1 cellular context compared by ENCODE assay signal in the genomic region with DNA sequence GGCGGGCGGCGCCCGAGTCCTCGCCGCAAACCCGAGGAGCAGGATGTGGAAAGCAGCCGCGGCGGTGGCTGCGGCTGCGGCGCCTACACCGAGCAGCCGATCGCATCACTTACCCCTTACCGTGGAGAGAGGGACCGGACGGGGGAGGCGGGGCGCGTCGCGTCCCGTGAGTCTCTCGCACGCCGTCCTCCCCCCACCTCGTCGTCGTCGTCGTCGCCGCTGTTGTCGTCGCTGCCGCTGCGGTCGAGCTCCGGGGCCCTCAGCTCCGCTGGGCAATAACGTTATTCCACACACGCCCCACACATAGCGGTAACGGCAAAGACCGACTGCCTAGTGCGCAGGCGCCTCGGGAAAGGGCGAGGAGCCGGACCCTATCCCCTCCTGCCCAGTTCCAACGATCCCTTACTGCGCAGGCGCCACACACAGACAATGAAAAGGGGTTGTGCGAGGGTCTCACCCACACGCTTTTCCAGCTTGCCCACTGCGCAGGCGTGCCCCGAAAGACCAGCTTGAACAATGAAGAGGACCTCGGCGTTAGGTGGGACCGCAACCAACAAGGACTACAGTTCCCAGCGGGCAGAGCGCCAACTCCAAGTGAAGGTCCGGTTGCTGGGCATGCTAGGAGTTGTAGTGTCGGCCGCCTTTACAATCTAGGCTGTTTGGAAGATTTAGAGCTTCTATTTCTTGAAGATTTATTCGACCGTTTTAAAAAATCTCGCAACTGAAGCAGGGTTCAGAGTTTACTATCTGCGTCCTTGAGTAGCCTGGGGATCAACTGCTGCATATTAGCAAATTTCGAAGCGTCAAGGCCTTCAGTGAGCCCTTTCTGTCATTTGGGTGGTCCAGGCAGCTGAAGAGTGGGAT.
TF ChIP-seq lines count a peak whose summit lies in the region.

A gene (minus strand): TSS at position 355 of the 864 bp plus-strand sequence. CDS start 30,001 bp downstream, outside the sequence.

TF ChIP-seq in K562, 482 proteins besides CTCF, POLR2A, EP300 and RAD21 (continued from another document and continues in another):
- TF ChIP-seq SNIP1 (IDR thresholded peaks at IDR 0.05; ENCODE audit: low read depth) (no peak), ZNF184 (CRISPR knock-in tag; IDR thresholded peaks at IDR 0.05) (no peak), ZNF586 (CRISPR knock-in tag; conservative IDR thresholded peaks at IDR 0.05) (0 out of 2 replicates have a peak, but pooled peaks have one; percentile 35), ARID2 (IDR thresholded peaks at IDR 0.05) (no peak), ZNF41 (CRISPR knock-in tag; conservative IDR thresholded peaks at IDR 0.05) (0 out of 2 replicates have a peak, but pooled peaks have one; percentile 45), KHSRP (IDR thresholded peaks at IDR 0.05) (no peak), LCOR (CRISPR knock-in tag; IDR thresholded peaks at IDR 0.05) (0 out of 2 replicates have a peak, but pooled peaks have one; percentile 17), GTF2A2 (tag; IDR thresholded peaks at IDR 0.05) (no peak), HLTF (IDR thresholded peaks at IDR 0.05) (no peak), YY1 (IDR thresholded peaks at IDR 0.05; ENCODE audit: borderline replicate concordance in 1 of 3, control insufficient read depth in 1 of 3, extremely low read depth in 1 of 3, insufficient read depth in 3 of 3, insufficient read length in 1 of 3, insufficient replicate concordance in 2 of 3, low read depth in 1 of 3, low read length in 2 of 3) (peak in 1 of 3 experiments; percentile 51), SMAD4 (CRISPR knock-in tag; conservative IDR thresholded peaks at IDR 0.05) (peak; percentile 68), HNRNPUL1 (IDR thresholded peaks at IDR 0.05; ENCODE audit: low read length) (no peak), ZNF584 (CRISPR knock-in tag; IDR thresholded peaks at IDR 0.05; ENCODE audit: low read depth) (no peak; the same call in 1 of the 2 replicates), ZNF3 (CRISPR knock-in tag; IDR thresholded peaks at IDR 0.05) (no peak), ZNF217 (CRISPR knock-in tag; IDR thresholded peaks at IDR 0.05) (no peak), EHMT2 (IDR thresholded peaks at IDR 0.05) (no peak), MEF2A (IDR thresholded peaks at IDR 0.05; ENCODE audit: control insufficient read depth, low read depth, low read length) (no peak), NR2C1 (IDR thresholded peaks at IDR 0.05) (peak; percentile 55; the same call in 1 of the 2 replicates), NR2C1 (tag; IDR thresholded peaks at IDR 0.05) (peak; percentile 80), RBM34 (IDR thresholded peaks at IDR 0.05; ENCODE audit: borderline replicate concordance, insufficient read depth, low read length) (no peak), NEUROD1 (IDR thresholded peaks at IDR 0.05; ENCODE audit: borderline replicate concordance, low read depth, low read length, partially characterized antibody) (no peak), ZNF583 (CRISPR knock-in tag; IDR thresholded peaks at IDR 0.05) (no peak; the same call in 1 of the 2 replicates), NFYB (IDR thresholded peaks at IDR 0.05; ENCODE audit: extremely low read depth, insufficient read length) (no peak), FIP1L1 (IDR thresholded peaks at IDR 0.05; ENCODE audit: low read depth, low read length, poor library complexity, severe bottlenecking) (peak; percentile 84), ETS2 (tag; IDR thresholded peaks at IDR 0.05; ENCODE audit: borderline replicate concordance, poor library complexity, severe bottlenecking) (no peak), ZBTB8A (IDR thresholded peaks at IDR 0.05; ENCODE audit: partially characterized antibody) (no peak), CEBPB (tag; IDR thresholded peaks at IDR 0.05) (no peak), DNMT1 (IDR thresholded peaks at IDR 0.05) (no peak), POLR2H (tag; IDR thresholded peaks at IDR 0.05; ENCODE audit: low read depth) (0 out of 2 replicates have a peak, but pooled peaks have one; percentile 2), HMG20B (CRISPR knock-in tag; IDR thresholded peaks at IDR 0.05) (no peak; the same call in 1 of the 2 replicates), HSF4 (CRISPR knock-in tag; IDR thresholded peaks at IDR 0.05; ENCODE audit: borderline replicate concordance) (no peak), SMAD3 (CRISPR knock-in tag; conservative IDR thresholded peaks at IDR 0.05) (peak; percentile 70; the same call in 1 of the 2 replicates), ZNF696 (CRISPR knock-in tag; conservative IDR thresholded peaks at IDR 0.05) (no peak), TAF7 (tag; IDR thresholded peaks at IDR 0.05) (peak; percentile 9; the same call in 1 of the 2 replicates), KDM2B (CRISPR knock-in tag; IDR thresholded peaks at IDR 0.05) (peak; percentile 81; the same call in 1 of the 2 replicates), POLR3A (IDR thresholded peaks at IDR 0.05; ENCODE audit: borderline replicate concordance, extremely low read depth, insufficient read depth, insufficient read length) (no peak), PTTG1 (tag; IDR thresholded peaks at IDR 0.05; ENCODE audit: low read depth) (no peak), BRF1 (IDR thresholded peaks at IDR 0.05; ENCODE audit: borderline replicate concordance, extremely low read depth, insufficient read length) (no peak), HNRNPH1 (optimal IDR thresholded peaks at IDR 0.05; ENCODE audit: low read depth, low read length) (no peak), RBM39 (optimal IDR thresholded peaks at IDR 0.05; ENCODE audit: low read depth, low read length) (no peak), ZNF174 (CRISPR knock-in tag; IDR thresholded peaks at IDR 0.05) (no peak), MCM3 (IDR thresholded peaks at IDR 0.05) (no peak), CHD1 (IDR thresholded peaks at IDR 0.05; ENCODE audit: low read length) (no peak), ZNF146 (CRISPR knock-in tag; IDR thresholded peaks at IDR 0.05; ENCODE audit: unreplicated experiment) (no peak)
- TF ChIP-seq, protein P1, sequence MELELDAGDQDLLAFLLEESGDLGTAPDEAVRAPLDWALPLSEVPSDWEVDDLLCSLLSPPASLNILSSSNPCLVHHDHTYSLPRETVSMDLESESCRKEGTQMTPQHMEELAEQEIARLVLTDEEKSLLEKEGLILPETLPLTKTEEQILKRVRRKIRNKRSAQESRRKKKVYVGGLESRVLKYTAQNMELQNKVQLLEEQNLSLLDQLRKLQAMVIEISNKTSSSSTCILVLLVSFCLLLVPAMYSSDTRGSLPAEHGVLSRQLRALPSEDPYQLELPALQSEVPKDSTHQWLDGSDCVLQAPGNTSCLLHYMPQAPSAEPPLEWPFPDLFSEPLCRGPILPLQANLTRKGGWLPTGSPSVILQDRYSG (tag; conservative IDR thresholded peaks at IDR 0.05; ENCODE audit: low read depth), result no peak
- TF ChIP-seq, protein P2, sequence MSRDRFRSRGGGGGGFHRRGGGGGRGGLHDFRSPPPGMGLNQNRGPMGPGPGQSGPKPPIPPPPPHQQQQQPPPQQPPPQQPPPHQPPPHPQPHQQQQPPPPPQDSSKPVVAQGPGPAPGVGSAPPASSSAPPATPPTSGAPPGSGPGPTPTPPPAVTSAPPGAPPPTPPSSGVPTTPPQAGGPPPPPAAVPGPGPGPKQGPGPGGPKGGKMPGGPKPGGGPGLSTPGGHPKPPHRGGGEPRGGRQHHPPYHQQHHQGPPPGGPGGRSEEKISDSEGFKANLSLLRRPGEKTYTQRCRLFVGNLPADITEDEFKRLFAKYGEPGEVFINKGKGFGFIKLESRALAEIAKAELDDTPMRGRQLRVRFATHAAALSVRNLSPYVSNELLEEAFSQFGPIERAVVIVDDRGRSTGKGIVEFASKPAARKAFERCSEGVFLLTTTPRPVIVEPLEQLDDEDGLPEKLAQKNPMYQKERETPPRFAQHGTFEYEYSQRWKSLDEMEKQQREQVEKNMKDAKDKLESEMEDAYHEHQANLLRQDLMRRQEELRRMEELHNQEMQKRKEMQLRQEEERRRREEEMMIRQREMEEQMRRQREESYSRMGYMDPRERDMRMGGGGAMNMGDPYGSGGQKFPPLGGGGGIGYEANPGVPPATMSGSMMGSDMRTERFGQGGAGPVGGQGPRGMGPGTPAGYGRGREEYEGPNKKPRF (IDR thresholded peaks at IDR 0.05; ENCODE audit: low read depth, low read length), result no peak
- TF ChIP-seq, protein P3, sequence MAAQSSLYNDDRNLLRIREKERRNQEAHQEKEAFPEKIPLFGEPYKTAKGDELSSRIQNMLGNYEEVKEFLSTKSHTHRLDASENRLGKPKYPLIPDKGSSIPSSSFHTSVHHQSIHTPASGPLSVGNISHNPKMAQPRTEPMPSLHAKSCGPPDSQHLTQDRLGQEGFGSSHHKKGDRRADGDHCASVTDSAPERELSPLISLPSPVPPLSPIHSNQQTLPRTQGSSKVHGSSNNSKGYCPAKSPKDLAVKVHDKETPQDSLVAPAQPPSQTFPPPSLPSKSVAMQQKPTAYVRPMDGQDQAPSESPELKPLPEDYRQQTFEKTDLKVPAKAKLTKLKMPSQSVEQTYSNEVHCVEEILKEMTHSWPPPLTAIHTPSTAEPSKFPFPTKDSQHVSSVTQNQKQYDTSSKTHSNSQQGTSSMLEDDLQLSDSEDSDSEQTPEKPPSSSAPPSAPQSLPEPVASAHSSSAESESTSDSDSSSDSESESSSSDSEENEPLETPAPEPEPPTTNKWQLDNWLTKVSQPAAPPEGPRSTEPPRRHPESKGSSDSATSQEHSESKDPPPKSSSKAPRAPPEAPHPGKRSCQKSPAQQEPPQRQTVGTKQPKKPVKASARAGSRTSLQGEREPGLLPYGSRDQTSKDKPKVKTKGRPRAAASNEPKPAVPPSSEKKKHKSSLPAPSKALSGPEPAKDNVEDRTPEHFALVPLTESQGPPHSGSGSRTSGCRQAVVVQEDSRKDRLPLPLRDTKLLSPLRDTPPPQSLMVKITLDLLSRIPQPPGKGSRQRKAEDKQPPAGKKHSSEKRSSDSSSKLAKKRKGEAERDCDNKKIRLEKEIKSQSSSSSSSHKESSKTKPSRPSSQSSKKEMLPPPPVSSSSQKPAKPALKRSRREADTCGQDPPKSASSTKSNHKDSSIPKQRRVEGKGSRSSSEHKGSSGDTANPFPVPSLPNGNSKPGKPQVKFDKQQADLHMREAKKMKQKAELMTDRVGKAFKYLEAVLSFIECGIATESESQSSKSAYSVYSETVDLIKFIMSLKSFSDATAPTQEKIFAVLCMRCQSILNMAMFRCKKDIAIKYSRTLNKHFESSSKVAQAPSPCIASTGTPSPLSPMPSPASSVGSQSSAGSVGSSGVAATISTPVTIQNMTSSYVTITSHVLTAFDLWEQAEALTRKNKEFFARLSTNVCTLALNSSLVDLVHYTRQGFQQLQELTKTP (IDR thresholded peaks at IDR 0.05; ENCODE audit: low read depth in 1 of 2, partially characterized antibody in 2 of 2), result peak in 1 of 2 experiments; percentile 95
- TF ChIP-seq, protein P4, sequence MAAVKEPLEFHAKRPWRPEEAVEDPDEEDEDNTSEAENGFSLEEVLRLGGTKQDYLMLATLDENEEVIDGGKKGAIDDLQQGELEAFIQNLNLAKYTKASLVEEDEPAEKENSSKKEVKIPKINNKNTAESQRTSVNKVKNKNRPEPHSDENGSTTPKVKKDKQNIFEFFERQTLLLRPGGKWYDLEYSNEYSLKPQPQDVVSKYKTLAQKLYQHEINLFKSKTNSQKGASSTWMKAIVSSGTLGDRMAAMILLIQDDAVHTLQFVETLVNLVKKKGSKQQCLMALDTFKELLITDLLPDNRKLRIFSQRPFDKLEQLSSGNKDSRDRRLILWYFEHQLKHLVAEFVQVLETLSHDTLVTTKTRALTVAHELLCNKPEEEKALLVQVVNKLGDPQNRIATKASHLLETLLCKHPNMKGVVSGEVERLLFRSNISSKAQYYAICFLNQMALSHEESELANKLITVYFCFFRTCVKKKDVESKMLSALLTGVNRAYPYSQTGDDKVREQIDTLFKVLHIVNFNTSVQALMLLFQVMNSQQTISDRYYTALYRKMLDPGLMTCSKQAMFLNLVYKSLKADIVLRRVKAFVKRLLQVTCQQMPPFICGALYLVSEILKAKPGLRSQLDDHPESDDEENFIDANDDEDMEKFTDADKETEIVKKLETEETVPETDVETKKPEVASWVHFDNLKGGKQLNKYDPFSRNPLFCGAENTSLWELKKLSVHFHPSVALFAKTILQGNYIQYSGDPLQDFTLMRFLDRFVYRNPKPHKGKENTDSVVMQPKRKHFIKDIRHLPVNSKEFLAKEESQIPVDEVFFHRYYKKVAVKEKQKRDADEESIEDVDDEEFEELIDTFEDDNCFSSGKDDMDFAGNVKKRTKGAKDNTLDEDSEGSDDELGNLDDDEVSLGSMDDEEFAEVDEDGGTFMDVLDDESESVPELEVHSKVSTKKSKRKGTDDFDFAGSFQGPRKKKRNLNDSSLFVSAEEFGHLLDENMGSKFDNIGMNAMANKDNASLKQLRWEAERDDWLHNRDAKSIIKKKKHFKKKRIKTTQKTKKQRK (IDR thresholded peaks at IDR 0.05; ENCODE audit: borderline replicate concordance, low read depth, low read length), result no peak
- TF ChIP-seq, protein P5, sequence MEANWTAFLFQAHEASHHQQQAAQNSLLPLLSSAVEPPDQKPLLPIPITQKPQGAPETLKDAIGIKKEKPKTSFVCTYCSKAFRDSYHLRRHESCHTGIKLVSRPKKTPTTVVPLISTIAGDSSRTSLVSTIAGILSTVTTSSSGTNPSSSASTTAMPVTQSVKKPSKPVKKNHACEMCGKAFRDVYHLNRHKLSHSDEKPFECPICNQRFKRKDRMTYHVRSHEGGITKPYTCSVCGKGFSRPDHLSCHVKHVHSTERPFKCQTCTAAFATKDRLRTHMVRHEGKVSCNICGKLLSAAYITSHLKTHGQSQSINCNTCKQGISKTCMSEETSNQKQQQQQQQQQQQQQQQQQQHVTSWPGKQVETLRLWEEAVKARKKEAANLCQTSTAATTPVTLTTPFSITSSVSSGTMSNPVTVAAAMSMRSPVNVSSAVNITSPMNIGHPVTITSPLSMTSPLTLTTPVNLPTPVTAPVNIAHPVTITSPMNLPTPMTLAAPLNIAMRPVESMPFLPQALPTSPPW (CRISPR knock-in tag; IDR thresholded peaks at IDR 0.05), result peak; percentile 91
- TF ChIP-seq, protein P6, sequence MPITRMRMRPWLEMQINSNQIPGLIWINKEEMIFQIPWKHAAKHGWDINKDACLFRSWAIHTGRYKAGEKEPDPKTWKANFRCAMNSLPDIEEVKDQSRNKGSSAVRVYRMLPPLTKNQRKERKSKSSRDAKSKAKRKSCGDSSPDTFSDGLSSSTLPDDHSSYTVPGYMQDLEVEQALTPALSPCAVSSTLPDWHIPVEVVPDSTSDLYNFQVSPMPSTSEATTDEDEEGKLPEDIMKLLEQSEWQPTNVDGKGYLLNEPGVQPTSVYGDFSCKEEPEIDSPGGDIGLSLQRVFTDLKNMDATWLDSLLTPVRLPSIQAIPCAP (CRISPR knock-in tag; IDR thresholded peaks at IDR 0.05; ENCODE audit: borderline replicate concordance), result no peak
- TF ChIP-seq, protein P7, sequence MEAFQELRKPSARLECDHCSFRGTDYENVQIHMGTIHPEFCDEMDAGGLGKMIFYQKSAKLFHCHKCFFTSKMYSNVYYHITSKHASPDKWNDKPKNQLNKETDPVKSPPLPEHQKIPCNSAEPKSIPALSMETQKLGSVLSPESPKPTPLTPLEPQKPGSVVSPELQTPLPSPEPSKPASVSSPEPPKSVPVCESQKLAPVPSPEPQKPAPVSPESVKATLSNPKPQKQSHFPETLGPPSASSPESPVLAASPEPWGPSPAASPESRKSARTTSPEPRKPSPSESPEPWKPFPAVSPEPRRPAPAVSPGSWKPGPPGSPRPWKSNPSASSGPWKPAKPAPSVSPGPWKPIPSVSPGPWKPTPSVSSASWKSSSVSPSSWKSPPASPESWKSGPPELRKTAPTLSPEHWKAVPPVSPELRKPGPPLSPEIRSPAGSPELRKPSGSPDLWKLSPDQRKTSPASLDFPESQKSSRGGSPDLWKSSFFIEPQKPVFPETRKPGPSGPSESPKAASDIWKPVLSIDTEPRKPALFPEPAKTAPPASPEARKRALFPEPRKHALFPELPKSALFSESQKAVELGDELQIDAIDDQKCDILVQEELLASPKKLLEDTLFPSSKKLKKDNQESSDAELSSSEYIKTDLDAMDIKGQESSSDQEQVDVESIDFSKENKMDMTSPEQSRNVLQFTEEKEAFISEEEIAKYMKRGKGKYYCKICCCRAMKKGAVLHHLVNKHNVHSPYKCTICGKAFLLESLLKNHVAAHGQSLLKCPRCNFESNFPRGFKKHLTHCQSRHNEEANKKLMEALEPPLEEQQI (IDR thresholded peaks at IDR 0.05), result no peak
